ENCODE assay signal across 27 cellular contexts in the genomic region with DNA sequence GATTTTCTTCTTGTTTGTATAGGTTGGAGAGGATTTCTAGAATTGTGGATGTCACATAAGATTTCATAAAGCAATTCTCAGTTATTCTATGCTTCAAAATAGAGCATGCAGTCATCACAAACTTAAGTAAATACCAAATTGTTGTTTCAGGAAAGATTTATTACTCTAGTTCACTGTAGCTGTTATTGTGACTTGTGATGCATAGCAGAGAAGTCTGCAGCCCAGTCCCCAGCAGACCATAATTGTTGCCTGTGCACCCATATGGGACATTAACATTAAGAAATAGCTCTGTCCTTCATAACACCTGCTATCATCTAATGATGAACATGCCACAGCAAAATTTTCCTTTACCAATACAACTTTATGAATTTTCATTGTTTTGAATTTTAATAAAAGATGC.
"Had no signal": no experiment of that assay in that cellular context is flagged by ENCODE, and none has a peak within 500 bp of the region (broad histone marks: within the 10 kb centered on the region; RNA-seq: fewer than 3 reads in every experiment).

No MANE protein-coding gene starts in this region.

- H3K36me3 Mint-ChIP-seq: activated naive CD8-positive, alpha-beta T cell treated with anti-CD3 and anti-CD28 coated beads for 36 hours; naive thymus-derived CD8-positive, alpha-beta T cell had no signal

- FAIRE-seq: astrocyte, colon had no signal

- H3K4me1 Mint-ChIP-seq: activated B cell treated with CpG ODN at 0.5 μM for 24 hours; activated CD4-positive, alpha-beta T cell treated with anti-CD3 and anti-CD28 coated beads for 36 hours; activated naive CD8-positive, alpha-beta T cell treated with anti-CD3 and anti-CD28 coated beads for 36 hours; activated T-helper 17 cell treated with anti-CD3 and anti-CD28 coated beads, Interleukin-2, amount 50 U/mL, for 72 hours; naive thymus-derived CD8-positive, alpha-beta T cell had no signal

- DNase-seq: activated B cell treated with CpG ODN at 0.5 μM for 24 hours; activated CD4-positive, alpha-beta T cell treated with anti-CD3 and anti-CD28 coated beads for 36 hours; activated CD4-positive, alpha-beta T cell treated with anti-CD3 and anti-CD28 coated beads, Interleukin-2, amount 50 U/mL, for 4 hours; activated CD8-positive, alpha-beta memory T cell treated with anti-CD3 and anti-CD28 coated beads for 24 hours; activated CD8-positive, alpha-beta memory T cell treated with anti-CD3 and anti-CD28 coated beads, Interleukin-2, amount 50 U/mL, for 4 hours; activated naive CD4-positive, alpha-beta T cell; activated naive CD8-positive, alpha-beta T cell treated with anti-CD3 and anti-CD28 coated beads for 36 hours; activated T-cell treated with anti-CD3 and anti-CD28 coated beads, Interleukin-2, amount 50 U/mL, for 24 hours; central memory CD4-positive, alpha-beta T cell; dorsolateral prefrontal cortex; effector memory CD8-positive, alpha-beta T cell; esophagus squamous epithelium; head of caudate nucleus; islet precursor cell; naive thymus-derived CD8-positive, alpha-beta T cell; stimulated activated CD4-positive, alpha-beta T cell treated with anti-CD3 and anti-CD28 coated beads, Interleukin-12 subunit alpha, Interleukin-12 subunit beta, amount 100 ng/mL, for 4 hours; stimulated activated CD4-positive, alpha-beta T cell treated with anti-CD3 and anti-CD28 coated beads, Interleukin-4, amount 100 ng/mL, for 4 hours; stimulated activated naive CD8-positive, alpha-beta T cell treated with anti-CD3 and anti-CD28 coated beads, Interleukin-15, Interleukin-2, amounts not matched to agents 100 U/mL and 50 U/mL, for 24 hours; tibial artery had no signal

- H3K27me3 ChIP-seq: dorsolateral prefrontal cortex, esophagus squamous epithelium, gastroesophageal sphincter, right atrium auricular region, tibial artery had no signal

- H3K9me3 ChIP-seq: esophagus squamous epithelium, gastroesophageal sphincter, prostate gland, right atrium auricular region, tibial artery had no signal

- H3K9me3 Mint-ChIP-seq: activated B cell treated with CpG ODN at 0.5 μM for 24 hours; activated naive CD8-positive, alpha-beta T cell treated with anti-CD3 and anti-CD28 coated beads for 36 hours; T-helper 1 cell treated with Interleukin-12 subunit alpha and Interleukin-12 subunit beta and Interleukin-4 antibody, amounts not matched to agents 30 μg/mL and 1 μg/mL, for 36 hours had no signal

- H3K4me3 Mint-ChIP-seq: activated B cell treated with CpG ODN at 0.5 μM for 24 hours; activated CD4-positive, alpha-beta T cell treated with anti-CD3 and anti-CD28 coated beads for 36 hours; activated naive CD8-positive, alpha-beta T cell treated with anti-CD3 and anti-CD28 coated beads for 36 hours; activated T-cell treated with anti-CD3 and anti-CD28 coated beads, Interleukin-2, amount 50 U/mL, for 24 hours; activated T-helper 17 cell treated with anti-CD3 and anti-CD28 coated beads, Interleukin-2, amount 50 U/mL, for 72 hours; effector memory CD8-positive, alpha-beta T cell; naive thymus-derived CD8-positive, alpha-beta T cell; T-helper 1 cell treated with Interleukin-12 subunit alpha and Interleukin-12 subunit beta and Interleukin-4 antibody, amounts not matched to agents 30 μg/mL and 1 μg/mL, for 36 hours had no signal

- H3K4me1 ChIP-seq: prostate gland, right atrium auricular region had no signal

- H3K4me3 ChIP-seq: dorsolateral prefrontal cortex, esophagus squamous epithelium, gastroesophageal sphincter, lung, prostate gland, right atrium auricular region, tibial artery had no signal

- H3K36me3 ChIP-seq: esophagus squamous epithelium, gastroesophageal sphincter, prostate gland, right atrium auricular region, tibial artery had no signal

- H3K27ac Mint-ChIP-seq: activated B cell treated with CpG ODN at 0.5 μM for 24 hours; activated CD4-positive, alpha-beta T cell treated with anti-CD3 and anti-CD28 coated beads for 36 hours; activated naive CD8-positive, alpha-beta T cell treated with anti-CD3 and anti-CD28 coated beads for 36 hours; activated T-cell treated with anti-CD3 and anti-CD28 coated beads, Interleukin-2, amount 50 U/mL, for 24 hours; activated T-helper 17 cell treated with anti-CD3 and anti-CD28 coated beads, Interleukin-2, amount 50 U/mL, for 72 hours; effector memory CD8-positive, alpha-beta T cell; naive thymus-derived CD8-positive, alpha-beta T cell; T-helper 1 cell treated with Interleukin-12 subunit alpha and Interleukin-12 subunit beta and Interleukin-4 antibody, amounts not matched to agents 30 μg/mL and 1 μg/mL, for 36 hours had no signal

- H3K27me3 Mint-ChIP-seq: activated B cell treated with CpG ODN at 0.5 μM for 24 hours; activated CD4-positive, alpha-beta T cell treated with anti-CD3 and anti-CD28 coated beads for 36 hours; activated naive CD8-positive, alpha-beta T cell treated with anti-CD3 and anti-CD28 coated beads for 36 hours; activated T-cell treated with anti-CD3 and anti-CD28 coated beads, Interleukin-2, amount 50 U/mL, for 24 hours; activated T-helper 17 cell treated with anti-CD3 and anti-CD28 coated beads, Interleukin-2, amount 50 U/mL, for 72 hours; effector memory CD8-positive, alpha-beta T cell; naive thymus-derived CD8-positive, alpha-beta T cell had no signal

- H3K27ac ChIP-seq: esophagus squamous epithelium, prostate gland, right atrium auricular region had no signal
